In genomic region chr16:81035975-81036750, GRCh38 we compare ENCODE assay signal across 8 cellular contexts. TPM values are rescaled to one million over a fixed set of nuclear protein-coding genes. Genes with fewer than 3 reads are reported as not detected.
DNase-seq lines count a peak whose midpoint lies in the region; ATAC-seq lines count a peak whose summit lies in the region.

No MANE protein-coding gene starts in this region.

- H3K9me3 Mint-ChIP-seq in activated naive CD4-positive, alpha-beta T cell treated with anti-CD3 and anti-CD28 coated beads for 36 hours = peaks cover 2% of the 10 kb centered on the region

- H3K36me3 ChIP-seq in aorta (ENCODE audit: control insufficient read depth in 1 of 2, insufficient read depth in 2 of 2, low read length in 1 of 2) = no peaks in the 10 kb centered on the region

- DNase-seq in DMS53 (lab: John Stamatoyannopoulos, UW) (peak; percentile 73), DMS53 treated with DMSO at 0.1 percent for 48 hours (lab: John Stamatoyannopoulos, UW; ENCODE audit: unreplicated experiment) (no peak), NCI-H69 (lab: John Stamatoyannopoulos, UW) (peak; percentile 33), head of caudate nucleus (peak in 37 of 42 donors; percentile 7 to 73 (median 40)), posterior cingulate gyrus (peak in 9 of 10 donors; percentile 9 to 90 (median 33)), aorta (peak; percentile 58 to 77)
- peak; percentile 47 for DNase-seq in activated naive CD4-positive, alpha-beta T cell treated with anti-CD3 and anti-CD28 coated beads for 36 hours

- no peaks in the 10 kb centered on the region for H3K9me3 ChIP-seq in aorta (ENCODE audit: control insufficient read depth, low read length)

- H3K4me1 ChIP-seq in aorta (ENCODE audit: control insufficient read depth in 1 of 2, insufficient read depth in 2 of 2, low read length in 2 of 2) = peaks cover 4 to 7% of the 10 kb centered on the region in 2 donors

- no peaks in the 10 kb centered on the region for H3K27me3 ChIP-seq in aorta (ENCODE audit: control insufficient read depth in 1 of 2, insufficient read depth in 2 of 2, low read length in 1 of 2)

- no peaks in the 10 kb centered on the region for H3K27me3 Mint-ChIP-seq in activated naive CD4-positive, alpha-beta T cell treated with anti-CD3 and anti-CD28 coated beads for 36 hours (ENCODE audit: low read depth)

- CTCF ChIA-PET in activated naive CD4-positive, alpha-beta T cell treated with anti-CD3 and anti-CD28 coated beads for 36 hours (lab: Charles Lee) = interaction anchor here (0.7 to 5.1 kb wide), 25 partner anchors 10 to 702 kb away, joined by 3 to 42 read pairs (median 4); partner anchors contain the start of genes C16orf46, CENPN and CMC2

- peak overlapping the region; percentile 81 for H3K4me3 Mint-ChIP-seq in activated naive CD4-positive, alpha-beta T cell treated with anti-CD3 and anti-CD28 coated beads for 36 hours

- peak overlapping the region in 1 of 2 donors; percentile 69 for H3K27ac ChIP-seq in aorta (ENCODE audit: low read depth in 1 of 2, low read length in 2 of 2)

- 0 to 1% methylated on average over 31 to 80 of the region's 80 CpGs for WGBS in aorta, 2 donors

- intact Hi-C loops in activated naive CD4-positive, alpha-beta T cell treated with anti-CD3 and anti-CD28 coated beads for 36 hours (cut with micrococcal nuclease) = loop anchor here (1.0 kb wide), 6 partner anchors 29 to 702 kb away; partner anchors contain the start of genes C16orf46, CENPN, GAN and GCSH
- intact Hi-C loops in head of caudate nucleus (cut with DNase I) (loop anchor here (5.0 kb wide), 1 partner anchor 41 kb away; the partner anchor contains the start of gene C16orf46), posterior cingulate gyrus (cut with DNase I) (loop anchor here (1.0 to 5.0 kb wide), 4 partner anchors 29 to 161 kb away; partner anchors contain the start of genes C16orf46, CENPN and GCSH), aorta (cut with DNase I) (loop anchor here (2.0 to 10.0 kb wide), 5 partner anchors 29 to 699 kb away; partner anchors contain the start of genes C16orf46 (in 2 of the 2), CENPN (in 1 of the 2), CMC2 (in 1 of the 2) and GAN (in 1 of the 2))

- H3K36me3 Mint-ChIP-seq in activated naive CD4-positive, alpha-beta T cell treated with anti-CD3 and anti-CD28 coated beads for 36 hours (ENCODE audit: low read depth) = peaks cover 6% of the 10 kb centered on the region

- H3K4me1 Mint-ChIP-seq in activated naive CD4-positive, alpha-beta T cell treated with anti-CD3 and anti-CD28 coated beads for 36 hours (ENCODE audit: low read depth) = peaks cover 34% of the 10 kb centered on the region

- ATAC-seq in HG02678 (IDR thresholded peaks at IDR 0.05; ENCODE audit: unreplicated experiment) (peak; percentile 53), aorta (ENCODE audit: low FRiP score) (peak; percentile 54)

- peak overlapping the region; percentile 90 to 97 for H3K4me3 ChIP-seq in aorta (ENCODE audit: low read length in 2 of 2)

- peak overlapping the region; percentile 37 for H3K27ac Mint-ChIP-seq in activated naive CD4-positive, alpha-beta T cell treated with anti-CD3 and anti-CD28 coated beads for 36 hours

RNA-seq across cellular contexts. Expression of gene ATMIN, which starts 0.5 kb away (rescaled TPM):
- 10 to 100 TPM; 16.6 to 18.9 TPM for total RNA-seq in activated naive CD4-positive, alpha-beta T cell treated with anti-CD3 and anti-CD28 coated beads for 36 hours
- total RNA-seq in aorta = 10 to 100 TPM; 26.1 to 29.1 TPM
- 10 to 100 TPM in 1 of 2 donors, 1 to 10 TPM in 1; 9.4 to 10.4 TPM for polyA plus RNA-seq in aorta

RNA-seq across cellular contexts. Expression of gene CENPN, which starts 29.1 kb away (rescaled TPM):
- 10 to 100 TPM; 65.1 to 75.0 TPM for total RNA-seq in activated naive CD4-positive, alpha-beta T cell treated with anti-CD3 and anti-CD28 coated beads for 36 hours
- 1 to 10 TPM; 4.4 to 5.3 TPM for total RNA-seq in aorta
- 1 to 10 TPM; 5.5 to 7.0 TPM for polyA plus RNA-seq in aorta

RNA-seq across cellular contexts. Expression of gene CMC2, which starts 29.5 kb away (rescaled TPM):
- total RNA-seq in activated naive CD4-positive, alpha-beta T cell treated with anti-CD3 and anti-CD28 coated beads for 36 hours = 100 to 1,000 TPM; 112 to 122 TPM
- total RNA-seq in aorta = 10 to 100 TPM; 33.0 to 33.2 TPM
- polyA plus RNA-seq in aorta = 100 to 1,000 TPM in 1 of 2 donors, 10 to 100 TPM in 1; 31.3 to 108 TPM

RNA-seq across cellular contexts. Expression of gene C16orf46, which starts 40.9 kb away (rescaled TPM):
- total RNA-seq in activated naive CD4-positive, alpha-beta T cell treated with anti-CD3 and anti-CD28 coated beads for 36 hours = under 1 TPM in 1 of 2 experiments, not detected in 1; 0.74 TPM
- under 1 TPM; 0.24 to 0.49 TPM for total RNA-seq in aorta
- polyA plus RNA-seq in aorta = under 1 TPM; 0.33 to 0.38 TPM

Comparison
In these comparisons a context has a peak if more than half of its experiments do, and no peak if none do; other contexts are left out.
1. RNA of gene CENPN, which starts 29.1 kb away (total RNA-seq): 65.1 to 75.0 TPM in activated naive CD4-positive, alpha-beta T cell treated with anti-CD3 and anti-CD28 coated beads for 36 hours; 4.4 to 5.3 TPM in aorta; every median in the first group is over 10 times any median in the second.